ENCODE assay signal across 25 cellular contexts in the genomic region with DNA sequence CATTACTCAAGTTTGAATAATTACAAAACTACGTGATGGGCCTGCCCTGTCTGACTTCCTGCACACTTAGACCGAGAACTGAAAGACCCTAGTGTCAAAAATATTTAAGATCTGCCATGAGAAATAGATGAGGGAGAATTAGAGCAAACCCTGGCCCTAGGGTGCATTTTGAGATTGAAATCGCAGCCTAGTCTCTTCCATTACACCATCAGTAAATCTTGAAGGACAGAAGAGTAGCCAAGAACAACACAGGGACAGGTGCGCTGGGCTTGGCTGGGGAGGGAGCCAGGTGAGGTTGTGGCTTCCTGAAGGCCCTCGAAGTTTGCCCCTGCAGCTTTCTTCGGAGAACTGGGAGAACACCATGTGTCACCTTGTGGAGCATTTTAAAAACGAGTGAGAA. TPM values are rescaled to one million over a fixed set of nuclear protein-coding genes. Genes with fewer than 3 reads are reported as not detected.
"Had no signal": no experiment of that assay in that cellular context is flagged by ENCODE, and none has a peak within 500 bp of the region (broad histone marks: within the 10 kb centered on the region; RNA-seq: fewer than 3 reads in every experiment).

No MANE protein-coding gene starts in this region.

- ATAC-seq: activated CD4-positive, CD25-positive, alpha-beta regulatory T cell treated with anti-CD3 and anti-CD28 coated beads, Interleukin-2, amount 50 U/mL, for 24 hours; activated CD8-positive, alpha-beta T cell treated with anti-CD3 and anti-CD28 coated beads for 36 hours; activated T-cell treated with anti-CD3 and anti-CD28 coated beads, Interleukin-2, amount 50 U/mL, for 4 hours; body of pancreas; esophagus mucosa; T-helper 17 cell had no signal

- DNase-seq: activated B cell treated with CpG ODN at 0.5 μM for 24 hours; activated CD4-positive, alpha-beta T cell treated with anti-CD3 and anti-CD28 coated beads for 48 hours; activated CD4-positive, alpha-beta T cell treated with anti-CD3 and anti-CD28 coated beads, Interleukin-2, amount 50 U/mL, for 1 hour; activated CD4-positive, alpha-beta T cell treated with anti-CD3 and anti-CD28 coated beads, Interleukin-2, amount 50 U/mL, for 48 hours; activated CD8-positive, alpha-beta memory T cell treated with anti-CD3 and anti-CD28 coated beads for 24 hours; activated CD8-positive, alpha-beta T cell treated with anti-CD3 and anti-CD28 coated beads for 36 hours; activated gamma-delta T cell treated with Interleukin-2 at 50 U/mL for 16 hours; activated naive CD4-positive, alpha-beta T cell treated with anti-CD3 and anti-CD28 coated beads, Interleukin-2, amount 50 U/mL, for 16 hours; activated naive CD4-positive, alpha-beta T cell treated with Interleukin-2 at 50 U/mL for 16 hours; activated T-cell treated with anti-CD3 and anti-CD28 coated beads, Interleukin-2, amount 50 U/mL, for 4 hours; amniotic stem cell; body of pancreas; caudate nucleus; cerebellar nuclear complex; dorsolateral prefrontal cortex; effector memory CD4-positive, alpha-beta T cell; endodermal cell; foreskin fibroblast; head of caudate nucleus; T-helper 1 cell; T-helper 17 cell; T1000; WERI-Rb-1 had no signal

RNA-seq across cellular contexts. Expression of gene KIF26B, which starts 36.7 kb away (rescaled TPM):
- total RNA-seq: T-helper 17 cell had no signal
